13 cellular contexts compared by ENCODE assay signal in genomic region chr7:5776894-5777645, GRCh38. TPM values are rescaled to one million over a fixed set of nuclear protein-coding genes. Genes with fewer than 3 reads are reported as not detected.
DNase-seq lines count a peak whose midpoint lies in the region; ATAC-seq and TF ChIP-seq lines count a peak whose summit lies in the region.
"Had no signal": no experiment of that assay in that cellular context is flagged by ENCODE, and none has a peak within 500 bp of the region (broad histone marks: within the 10 kb centered on the region; RNA-seq: fewer than 3 reads in every experiment).

No MANE protein-coding gene starts in this region.

- peaks cover 35 to 83% (median 52%) of the 10 kb centered on the region in 4 donors for H3K4me1 Mint-ChIP-seq in CD4-positive, CD25-positive, alpha-beta regulatory T cell
- H3K4me1 Mint-ChIP-seq in activated T-helper 1 cell treated with anti-CD3 and anti-CD28 coated beads, Interleukin-12 subunit alpha, Interleukin-12 subunit beta, Interleukin-2, Interleukin-4 antibody, amounts not matched to agents 30 ng/mL and 10 ng/mL and 1 ng/mL, durations not matched to agents 14 hours and 24 hours and 36 hours (ENCODE audit: low read depth), result peaks cover 48% of the 10 kb centered on the region

- H3K4me2 ChIP-seq in mesenchymal stem cell (ENCODE audit: low read length, poor library complexity, severe bottlenecking), result no peak overlapping the region
- H3K4me2 ChIP-seq: GM23338 had no signal

- H3K36me3 Mint-ChIP-seq in CD4-positive, CD25-positive, alpha-beta regulatory T cell, result peaks cover 15% of the 10 kb centered on the region
- H3K36me3 Mint-ChIP-seq in activated T-helper 1 cell treated with anti-CD3 and anti-CD28 coated beads, Interleukin-12 subunit alpha, Interleukin-12 subunit beta, Interleukin-2, Interleukin-4 antibody, amounts not matched to agents 30 ng/mL and 10 ng/mL and 1 ng/mL, durations not matched to agents 14 hours and 24 hours and 36 hours (ENCODE audit: low read depth), result peaks cover 24% of the 10 kb centered on the region

- no peaks in the 10 kb centered on the region for H3K9me3 Mint-ChIP-seq in CD4-positive, CD25-positive, alpha-beta regulatory T cell
- no peaks in the 10 kb centered on the region for H3K9me3 Mint-ChIP-seq in activated T-helper 1 cell treated with anti-CD3 and anti-CD28 coated beads, Interleukin-12 subunit alpha, Interleukin-12 subunit beta, Interleukin-2, Interleukin-4 antibody, amounts not matched to agents 30 ng/mL and 10 ng/mL and 1 ng/mL, durations not matched to agents 14 hours and 24 hours and 36 hours

- peaks cover 5% of the 10 kb centered on the region for H3K36me3 ChIP-seq in CD4-positive, CD25-positive, alpha-beta regulatory T cell (ENCODE audit: control insufficient read depth, insufficient read depth, low read length)
- H3K36me3 ChIP-seq in mesenchymal stem cell (ENCODE audit: control insufficient read depth in 1 of 2, insufficient read depth in 2 of 2, low read depth in 1 of 2, low read length in 2 of 2) (peaks cover 0 to 23% of the 10 kb centered on the region in 2 experiments), tibial nerve (peaks cover 0 to 9% (median 0%) of the 10 kb centered on the region in 3 donors), H7 (replicated peaks; ENCODE audit: control insufficient read depth, insufficient read depth, low read length) (no peaks in the 10 kb centered on the region)
- H3K36me3 ChIP-seq: cardiac muscle cell, thyroid gland had no signal

- H4K91ac ChIP-seq in mesenchymal stem cell (ENCODE audit: low read length), result no peak overlapping the region

- H3K14ac ChIP-seq in mesenchymal stem cell (ENCODE audit: low read length in 2 of 2), result no peak overlapping the region

- no peak overlapping the region for H2AFZ ChIP-seq in mesenchymal stem cell (ENCODE audit: low read depth, low read length)
- H2AFZ ChIP-seq: GM23338 had no signal

- no peaks in the 10 kb centered on the region for H3K9me3 ChIP-seq in CD4-positive, CD25-positive, alpha-beta regulatory T cell (ENCODE audit: control insufficient read depth in 2 of 2, low read length in 2 of 2)
- no peaks in the 10 kb centered on the region for H3K9me3 ChIP-seq in mesenchymal stem cell (ENCODE audit: control insufficient read depth, low read length)
- H3K9me3 ChIP-seq in tibial nerve, result no peaks in the 10 kb centered on the region
- H3K9me3 ChIP-seq: thyroid gland had no signal

- no peak for ATAC-seq in CD4-positive, CD25-positive, alpha-beta regulatory T cell (ENCODE audit: low read depth in 2 of 2)
- ATAC-seq in GM19328 (IDR thresholded peaks at IDR 0.05; ENCODE audit: unreplicated experiment), result no peak
- ATAC-seq: GM23338 had no signal

- no peak overlapping the region for H4K8ac ChIP-seq in mesenchymal stem cell (ENCODE audit: low read length)

- no peaks in the 10 kb centered on the region for H3K27me3 ChIP-seq in CD4-positive, CD25-positive, alpha-beta regulatory T cell (ENCODE audit: control insufficient read depth, insufficient read depth, low read length)
- H3K27me3 ChIP-seq in mesenchymal stem cell (ENCODE audit: control insufficient read depth in 1 of 2, insufficient read depth in 1 of 2, low read length in 2 of 2) (no peaks in the 10 kb centered on the region), tibial nerve (no peaks in the 10 kb centered on the region), H7 (ENCODE audit: control insufficient read depth, insufficient read depth, low read length) (no peaks in the 10 kb centered on the region)
- H3K27me3 ChIP-seq: cardiac muscle cell, thyroid gland had no signal

- no peaks in the 10 kb centered on the region for H3K79me1 ChIP-seq in mesenchymal stem cell (replicated peaks; ENCODE audit: low read length, poor library complexity, severe bottlenecking)

- H3K27ac Mint-ChIP-seq in CD4-positive, CD25-positive, alpha-beta regulatory T cell, result peak overlapping the region; percentile 16 to 84 (median 56)
- H3K27ac Mint-ChIP-seq in activated T-helper 1 cell treated with anti-CD3 and anti-CD28 coated beads, Interleukin-12 subunit alpha, Interleukin-12 subunit beta, Interleukin-2, Interleukin-4 antibody, amounts not matched to agents 30 ng/mL and 10 ng/mL and 1 ng/mL, durations not matched to agents 14 hours and 24 hours and 36 hours, result peak overlapping the region; percentile 87
- H3K27ac Mint-ChIP-seq: GM23338 had no signal

- no peak overlapping the region for H2BK12ac ChIP-seq in mesenchymal stem cell (ENCODE audit: low read length in 2 of 2)

- H3K27ac ChIP-seq in CD4-positive, CD25-positive, alpha-beta regulatory T cell (ENCODE audit: insufficient read depth, low read length, poor library complexity, severe bottlenecking), result peak overlapping the region; percentile 55
- H3K27ac ChIP-seq in mesenchymal stem cell (ENCODE audit: low read length, poor library complexity, severe bottlenecking) (no peak overlapping the region), tibial nerve (no peak overlapping the region)
- H3K27ac ChIP-seq: cardiac muscle cell, thyroid gland had no signal

- H3K23ac ChIP-seq in mesenchymal stem cell (ENCODE audit: low read length in 2 of 2), result no peak overlapping the region

- H2BK120ac ChIP-seq in mesenchymal stem cell (ENCODE audit: low read depth, low read length), result no peak overlapping the region

- no peak for TF ChIP-seq POLR2A in tibial nerve (IDR thresholded peaks at IDR 0.05)

- peak overlapping the region; percentile 54 for H3K4me3 ChIP-seq in CD4-positive, CD25-positive, alpha-beta regulatory T cell (ENCODE audit: low read depth, low read length)
- H3K4me3 ChIP-seq in GM08714 (ENCODE audit: low read length), result peak overlapping the region; percentile 13; the same call in 1 of the 2 replicates
- H3K4me3 ChIP-seq in mesenchymal stem cell (ENCODE audit: insufficient read depth in 1 of 2, low read depth in 1 of 2, low read length in 2 of 2), result no peak overlapping the region
- no peak overlapping the region for H3K4me3 ChIP-seq in tibial nerve
- H3K4me3 ChIP-seq in H7 (ENCODE audit: insufficient read depth, low read depth, low read length), result no peak overlapping the region
- H3K4me3 ChIP-seq: cardiac muscle cell, GM23338, thyroid gland had no signal

- intact Hi-C loops in activated T-helper 1 cell treated with anti-CD3 and anti-CD28 coated beads, Interleukin-12 subunit alpha, Interleukin-12 subunit beta, Interleukin-2, Interleukin-4 antibody, amounts not matched to agents 30 ng/mL and 10 ng/mL and 1 ng/mL, durations not matched to agents 14 hours and 24 hours and 36 hours (cut with micrococcal nuclease), result no loop called here

- H2BK5ac ChIP-seq in mesenchymal stem cell (ENCODE audit: low read depth, low read length, poor library complexity, severe bottlenecking), result no peak overlapping the region

- peak overlapping the region; percentile 23 to 93 (median 85) for H3K4me3 Mint-ChIP-seq in CD4-positive, CD25-positive, alpha-beta regulatory T cell
- H3K4me3 Mint-ChIP-seq in activated T-helper 1 cell treated with anti-CD3 and anti-CD28 coated beads, Interleukin-12 subunit alpha, Interleukin-12 subunit beta, Interleukin-2, Interleukin-4 antibody, amounts not matched to agents 30 ng/mL and 10 ng/mL and 1 ng/mL, durations not matched to agents 14 hours and 24 hours and 36 hours, result peak overlapping the region; percentile 80
- H3K4me3 Mint-ChIP-seq: GM23338 had no signal

- 90% methylated on average over 8 of the region's 9 CpGs for WGBS in mesenchymal stem cell
- WGBS in tibial nerve, 2 donors, result 71 to 76% methylated on average over 8 to 9 of the region's 9 CpGs

- H3K4ac ChIP-seq in mesenchymal stem cell (ENCODE audit: low read depth in 1 of 2, low read length in 2 of 2), result no peak overlapping the region

- peaks cover 46% of the 10 kb centered on the region for H3K4me1 ChIP-seq in CD4-positive, CD25-positive, alpha-beta regulatory T cell (ENCODE audit: control insufficient read depth, insufficient read depth, low read length, poor library complexity, severe bottlenecking)
- H3K4me1 ChIP-seq in mesenchymal stem cell (ENCODE audit: control insufficient read depth, insufficient read depth, low read depth, low read length) (peaks cover 10% of the 10 kb centered on the region), tibial nerve (peaks cover 0 to 56% (median 10%) of the 10 kb centered on the region in 4 donors)

- peak in 2 of 3 donors; percentile 7 to 62 for DNase-seq in CD4-positive, CD25-positive, alpha-beta regulatory T cell
- DNase-seq in activated T-helper 1 cell treated with anti-CD3 and anti-CD28 coated beads, Interleukin-12 subunit alpha, Interleukin-12 subunit beta, Interleukin-2, Interleukin-4 antibody, amounts not matched to agents 30 ng/mL and 10 ng/mL and 1 ng/mL, durations not matched to agents 14 hours and 24 hours and 36 hours (ENCODE audit: low spot score), result peak; percentile 5
- DNase-seq in mesenchymal stem cell (no peak), tibial nerve (ENCODE audit: low spot score in 2 of 2) (no peak), H7 (no peak), NCI-H2171 (lab: John Stamatoyannopoulos, UW) (no peak)
- DNase-seq: mesendoderm, NCI-H1417 treated with DMSO at 0.1 percent for 48 hours, thyroid gland had no signal

- no peak for TF ChIP-seq CTCF in tibial nerve (IDR thresholded peaks at IDR 0.05)

- H2AK5ac ChIP-seq in mesenchymal stem cell (ENCODE audit: low read length, severe bottlenecking), result peak overlapping the region; percentile 79

- no peak overlapping the region for H3K9ac ChIP-seq in mesenchymal stem cell (ENCODE audit: low read length)

- H3K27me3 Mint-ChIP-seq in CD4-positive, CD25-positive, alpha-beta regulatory T cell, result no peaks in the 10 kb centered on the region
- H3K27me3 Mint-ChIP-seq in activated T-helper 1 cell treated with anti-CD3 and anti-CD28 coated beads, Interleukin-12 subunit alpha, Interleukin-12 subunit beta, Interleukin-2, Interleukin-4 antibody, amounts not matched to agents 30 ng/mL and 10 ng/mL and 1 ng/mL, durations not matched to agents 14 hours and 24 hours and 36 hours (ENCODE audit: insufficient read depth), result no peaks in the 10 kb centered on the region

- no peak overlapping the region for H2BK15ac ChIP-seq in mesenchymal stem cell (ENCODE audit: low read depth, poor library complexity, severe bottlenecking)

- H3K18ac ChIP-seq in mesenchymal stem cell (ENCODE audit: low read depth in 1 of 2, low read length in 2 of 2), result no peak overlapping the region

- TF ChIP-seq EP300 in tibial nerve (IDR thresholded peaks at IDR 0.05), result no peak

RNA-seq across cellular contexts. Expression of gene RNF216, which starts 4.4 kb away (rescaled TPM):
- 74.2 TPM for total RNA-seq in CD4-positive, CD25-positive, alpha-beta regulatory T cell
- 10 to 100 TPM; 17.7 to 26.7 (median 21.8) TPM for polyA plus RNA-seq in CD4-positive, CD25-positive, alpha-beta regulatory T cell
- total RNA-seq in activated T-helper 1 cell treated with anti-CD3 and anti-CD28 coated beads, Interleukin-12 subunit alpha, Interleukin-12 subunit beta, Interleukin-2, Interleukin-4 antibody, amounts not matched to agents 30 ng/mL and 10 ng/mL and 1 ng/mL, durations not matched to agents 14 hours and 24 hours and 36 hours, result 39.2 and 40.2 TPM in 2 replicates
- 25.1 TPM for polyA plus RNA-seq in mesenchymal stem cell (2013, experiment 1 of 2)
- 24.7 TPM for polyA plus RNA-seq in mesenchymal stem cell (2013, experiment 2 of 2)
- 10 to 100 TPM; 33.5 to 43.8 (median 36.9) TPM for total RNA-seq in tibial nerve
- 22.3 and 27.8 TPM in 2 replicates for total RNA-seq in H7 (2014; rRNA removed; shearing (Covaris generic))

Comparison
In these comparisons a context has a peak if more than half of its experiments do, and no peak if none do; other contexts are left out.
1. DNase-seq: peak in CD4-positive, CD25-positive, alpha-beta regulatory T cell (2 of 3) and activated T-helper 1 cell treated with anti-CD3 and anti-CD28 coated beads, Interleukin-12 subunit alpha, Interleukin-12 subunit beta, Interleukin-2, Interleukin-4 antibody, amounts not matched to agents 30 ng/mL and 10 ng/mL and 1 ng/mL, durations not matched to agents 14 hours and 24 hours and 36 hours (single experiment); none in mesenchymal stem cell (single experiment), tibial nerve (0 of 2), H7 (single experiment) and NCI-H2171 (single experiment).
2. H3K4me3 ChIP-seq: peak in CD4-positive, CD25-positive, alpha-beta regulatory T cell (single experiment) and GM08714 (single experiment); none in mesenchymal stem cell (0 of 2), tibial nerve (0 of 4) and H7 (single experiment).